16 cellular contexts compared by ENCODE assay signal in genomic region chr7:82678259-82678658, GRCh38.
A peak's percentile ranks its signal among the peaks of the same experiment; 100 is the strongest.
DNase-seq lines count a peak whose midpoint lies in the region; ATAC-seq and TF ChIP-seq lines count a peak whose summit lies in the region.
"Had no signal": no experiment of that assay in that cellular context is flagged by ENCODE, and none has a peak within 500 bp of the region (broad histone marks: within the 10 kb centered on the region; RNA-seq: fewer than 3 reads in every experiment).

No MANE protein-coding gene starts in this region.

- no peaks in the 10 kb centered on the region for H3K27me3 ChIP-seq in CD8-positive, alpha-beta T cell (ENCODE audit: insufficient read depth, low read length)
- no peaks in the 10 kb centered on the region for H3K27me3 ChIP-seq in lower lobe of right lung (ENCODE audit: low read depth)
- H3K27me3 ChIP-seq: heart right ventricle, neural progenitor cell, upper lobe of left lung had no signal

- CTCF ChIA-PET in CD8-positive, alpha-beta T cell (lab: Charles Lee), result no interaction called here

- H3K4me1 Mint-ChIP-seq in CD8-positive, alpha-beta T cell (ENCODE audit: low read depth), result peaks cover 33% of the 10 kb centered on the region
- H3K4me1 Mint-ChIP-seq: CD14-positive monocyte, neural progenitor cell had no signal

- peak overlapping the region; percentile 70 for H3K4me3 Mint-ChIP-seq in CD8-positive, alpha-beta T cell
- H3K4me3 Mint-ChIP-seq: CD14-positive monocyte, neural progenitor cell had no signal

- peak; percentile 27 for DNase-seq in NCI-H1105 treated with DMSO at 0.1 percent for 48 hours (lab: John Stamatoyannopoulos, UW)
- DNase-seq in NCI-H1105 (lab: John Stamatoyannopoulos, UW), result no peak
- DNase-seq in CD8-positive, alpha-beta T cell, result no peak
- DNase-seq in lower lobe of right lung, result no peak
- no peak for DNase-seq in medulla oblongata (ENCODE audit: extremely low spot score)
- DNase-seq in NK-92 treated with Interleukin-12 subunit alpha and Interleukin-12 subunit beta, amount 100 ng/mL, for 24 hours (lab: John Stamatoyannopoulos, UW), result no peak
- DNase-seq: activated CD4-positive, alpha-beta T cell treated with anti-CD3 and anti-CD28 coated beads for 1 hour; heart right ventricle; NCI-H1694; stimulated activated CD4-positive, alpha-beta T cell treated with anti-CD3 and anti-CD28 coated beads, Interleukin-12 subunit alpha, Interleukin-12 subunit beta, amount 100 ng/mL, for 4 hours; T1000 had no signal

- no peaks in the 10 kb centered on the region for H3K36me3 ChIP-seq in CD8-positive, alpha-beta T cell (ENCODE audit: insufficient read depth, low read length)
- no peaks in the 10 kb centered on the region for H3K36me3 ChIP-seq in lower lobe of right lung
- H3K36me3 ChIP-seq: heart right ventricle, neural progenitor cell, upper lobe of left lung had no signal

- H3K9me3 ChIP-seq in CD8-positive, alpha-beta T cell (ENCODE audit: low read length), result no peaks in the 10 kb centered on the region
- no peaks in the 10 kb centered on the region for H3K9me3 ChIP-seq in lower lobe of right lung
- H3K9me3 ChIP-seq: heart right ventricle, upper lobe of left lung had no signal

- H3K27ac ChIP-seq in CD8-positive, alpha-beta T cell (ENCODE audit: low read depth, low read length), result peak overlapping the region; percentile 35
- H3K27ac ChIP-seq in VCaP, result peak overlapping the region; percentile 88
- H3K27ac ChIP-seq in lower lobe of right lung, result no peak overlapping the region
- H3K27ac ChIP-seq: heart right ventricle, neural progenitor cell, upper lobe of left lung had no signal

- no peaks in the 10 kb centered on the region for H3K27me3 Mint-ChIP-seq in CD8-positive, alpha-beta T cell (ENCODE audit: low read depth)

- intact Hi-C loops in CD8-positive, alpha-beta T cell (cut with DNase I, micrococcal nuclease), result no loop called here
- intact Hi-C loops in lower lobe of right lung (cut with DNase I), result no loop called here

- peak overlapping the region; percentile 92 for H3K27ac Mint-ChIP-seq in CD8-positive, alpha-beta T cell
- H3K27ac Mint-ChIP-seq: CD14-positive monocyte, neural progenitor cell had no signal

- POLR2A ChIA-PET in CD8-positive, alpha-beta T cell (lab: Charles Lee), result no interaction called here

- no peak for ATAC-seq in CD8-positive, alpha-beta T cell
- ATAC-seq in lower lobe of right lung, result peak; percentile 29 to 66
- no peak for ATAC-seq in HG03135 (IDR thresholded peaks at IDR 0.05; ENCODE audit: unreplicated experiment)

- no peak for TF ChIP-seq CTCF in CD8-positive, alpha-beta T cell (IDR thresholded peaks at IDR 0.05)
- TF ChIP-seq CTCF in VCaP (conservative IDR thresholded peaks at IDR 0.05) (no peak), lower lobe of right lung (IDR thresholded peaks at IDR 0.05) (no peak)

- peaks cover 4% of the 10 kb centered on the region for H3K9me3 Mint-ChIP-seq in CD8-positive, alpha-beta T cell
- H3K9me3 Mint-ChIP-seq: CD14-positive monocyte, neural progenitor cell had no signal

- peaks cover 29% of the 10 kb centered on the region for H3K4me1 ChIP-seq in CD8-positive, alpha-beta T cell (ENCODE audit: insufficient read depth, low read length)
- H3K4me1 ChIP-seq in lower lobe of right lung, result peaks cover 4% of the 10 kb centered on the region
- H3K4me1 ChIP-seq: neural progenitor cell had no signal

- H3K4me3 ChIP-seq in CD8-positive, alpha-beta T cell (ENCODE audit: low read depth, low read length), result no peak overlapping the region
- H3K4me3 ChIP-seq in lower lobe of right lung, result no peak overlapping the region
- H3K4me3 ChIP-seq: heart right ventricle, neural progenitor cell, upper lobe of left lung had no signal

- H3K36me3 Mint-ChIP-seq in CD8-positive, alpha-beta T cell, result no peaks in the 10 kb centered on the region
- H3K36me3 Mint-ChIP-seq: CD14-positive monocyte, neural progenitor cell had no signal

Comparison
In these comparisons a context has a peak if more than half of its experiments do, and no peak if none do; other contexts are left out.
1. ATAC-seq: peak in lower lobe of right lung (2 of 2); none in CD8-positive, alpha-beta T cell (single experiment) and HG03135 (single experiment).